Comparison of ENCODE assay signal across 13 cellular contexts in the genomic region with DNA sequence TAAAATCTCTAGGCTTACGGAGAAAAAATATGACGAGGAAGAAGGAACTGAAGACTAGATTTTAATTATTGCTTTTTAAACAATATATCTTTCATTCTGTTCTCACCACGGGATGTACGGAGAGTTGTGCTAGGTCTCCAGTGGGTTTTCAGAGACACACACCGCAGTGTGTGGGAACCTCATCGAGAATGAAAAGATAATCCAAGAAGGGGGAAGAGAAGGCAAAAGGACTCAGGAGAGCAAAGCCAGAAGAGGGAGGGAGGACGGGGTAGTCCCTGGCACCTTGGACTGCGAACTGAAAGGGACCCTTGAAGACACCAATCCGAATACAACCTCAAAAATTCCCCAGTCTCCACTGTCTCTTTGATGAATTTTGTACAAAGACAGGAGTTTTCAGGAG. TPM values are rescaled to one million over a fixed set of nuclear protein-coding genes. Genes with fewer than 3 reads are reported as not detected.
DNase-seq lines count a peak whose midpoint lies in the region; ATAC-seq and TF ChIP-seq lines count a peak whose summit lies in the region.
"Had no signal": no experiment of that assay in that cellular context is flagged by ENCODE, and none has a peak within 500 bp of the region (broad histone marks: within the 10 kb centered on the region; RNA-seq: fewer than 3 reads in every experiment).

No MANE protein-coding gene starts in this region.

- H3K27me3 ChIP-seq in Caco-2 (replicated peaks; ENCODE audit: control insufficient read depth, insufficient read depth, low read length) (no peaks in the 10 kb centered on the region; the same call in 1 of the 2 replicates), Karpas-422 (ENCODE audit: low read length) (no peaks in the 10 kb centered on the region)
- H3K27me3 ChIP-seq: SJCRH30 had no signal

- ATAC-seq in HG03378 (IDR thresholded peaks at IDR 0.05; ENCODE audit: unreplicated experiment) (no peak), GM21529 (IDR thresholded peaks at IDR 0.05; ENCODE audit: unreplicated experiment) (no peak), HG03342 (IDR thresholded peaks at IDR 0.05; ENCODE audit: unreplicated experiment) (no peak)
- ATAC-seq: psoas muscle had no signal

- DNase-seq in Caco-2 (no peak), left kidney (ENCODE audit: low read depth, low spot score) (peak; percentile 29), Karpas-422 (no peak)
- no peak for DNase-seq in activated CD4-positive, alpha-beta memory T cell treated with anti-CD3 and anti-CD28 coated beads for 36 hours
- DNase-seq: aorta; effector memory CD4-positive, alpha-beta T cell; psoas muscle; stomach had no signal

- intact Hi-C loops in Caco-2 (cut with micrococcal nuclease; ENCODE audit: unreplicated experiment) = loop anchor here (5.0 to 10.0 kb wide), 5 partner anchors 155 to 343 kb away; no protein-coding TSS in a partner anchor
- intact Hi-C loops in activated CD4-positive, alpha-beta memory T cell treated with anti-CD3 and anti-CD28 coated beads for 36 hours (cut with micrococcal nuclease) = loop anchor here (1.0 to 10.0 kb wide), 8 partner anchors 61 to 1395 kb away; partner anchors contain the start of genes HADH and MCUB

- H3K27ac Mint-ChIP-seq in Caco-2 (ENCODE audit: unreplicated experiment) = no peak overlapping the region
- no peak overlapping the region for H3K27ac Mint-ChIP-seq in activated CD4-positive, alpha-beta memory T cell treated with anti-CD3 and anti-CD28 coated beads for 36 hours

- H3K9me3 ChIP-seq in Caco-2 (no peaks in the 10 kb centered on the region), Karpas-422 (ENCODE audit: low read length) (no peaks in the 10 kb centered on the region)
- H3K9me3 ChIP-seq: psoas muscle, SJCRH30, stomach had no signal

- no TSS peak for BruUV-seq in Caco-2 (replicated peaks; lab: Mats Ljungman, UMichigan)

- H3K36me3 ChIP-seq in Caco-2 (ENCODE audit: control insufficient read depth, insufficient read depth, low read length) (no peaks in the 10 kb centered on the region), Karpas-422 (ENCODE audit: insufficient read depth, low read length) (no peaks in the 10 kb centered on the region)
- H3K36me3 ChIP-seq: stomach had no signal

- H3K4me3 ChIP-seq in Caco-2 (ENCODE audit: low read depth, low read length) (no peak overlapping the region), Karpas-422 (ENCODE audit: low read length) (no peak overlapping the region)

- TF ChIP-seq CTCF in 22Rv1 (IDR thresholded peaks at IDR 0.05) (no peak), Caco-2 (IDR thresholded peaks at IDR 0.05; ENCODE audit: insufficient read depth in 1 of 2, low read depth in 1 of 2, low read length in 1 of 2, severe bottlenecking in 1 of 2, unreplicated experiment in 1 of 2) (no peak)

- peaks cover 7% of the 10 kb centered on the region for H3K36me3 Mint-ChIP-seq in Caco-2 (ENCODE audit: insufficient read depth, unreplicated experiment)
- H3K36me3 Mint-ChIP-seq in activated CD4-positive, alpha-beta memory T cell treated with anti-CD3 and anti-CD28 coated beads for 36 hours = peaks cover 15% of the 10 kb centered on the region

- H2AFZ ChIP-seq in Karpas-422 (ENCODE audit: low read length) = no peak overlapping the region

- H3K4me1 Mint-ChIP-seq in Caco-2 (ENCODE audit: low read depth, unreplicated experiment) = peaks cover 10% of the 10 kb centered on the region
- peaks cover 37% of the 10 kb centered on the region for H3K4me1 Mint-ChIP-seq in activated CD4-positive, alpha-beta memory T cell treated with anti-CD3 and anti-CD28 coated beads for 36 hours (ENCODE audit: low read depth)

- peaks cover 16% of the 10 kb centered on the region for H3K27me3 Mint-ChIP-seq in Caco-2 (ENCODE audit: insufficient read depth, unreplicated experiment)
- peaks cover 9% of the 10 kb centered on the region for H3K27me3 Mint-ChIP-seq in activated CD4-positive, alpha-beta memory T cell treated with anti-CD3 and anti-CD28 coated beads for 36 hours

- peak overlapping the region; percentile 76 for H3K27ac ChIP-seq in 22Rv1
- H3K27ac ChIP-seq in Karpas-422 (ENCODE audit: low read length) = no peak overlapping the region
- H3K27ac ChIP-seq: psoas muscle, stomach had no signal

- CTCF ChIA-PET in Caco-2 (lab: Charles Lee) = no interaction called here
- CTCF ChIA-PET in activated CD4-positive, alpha-beta memory T cell treated with anti-CD3 and anti-CD28 coated beads for 36 hours (lab: Charles Lee) = interaction anchor here (1.1 kb wide), 1 partner anchor 145 kb away, joined by 3 read pairs; no protein-coding TSS in a partner anchor

- H3K9me3 Mint-ChIP-seq in Caco-2 (ENCODE audit: unreplicated experiment) = no peaks in the 10 kb centered on the region
- H3K9me3 Mint-ChIP-seq in activated CD4-positive, alpha-beta memory T cell treated with anti-CD3 and anti-CD28 coated beads for 36 hours = no peaks in the 10 kb centered on the region

- no peaks in the 10 kb centered on the region for H3K79me2 ChIP-seq in Karpas-422 (ENCODE audit: low read length)

- no peak overlapping the region for H3K4me2 ChIP-seq in Karpas-422 (ENCODE audit: low read depth, low read length, poor library complexity, severe bottlenecking)

- peak overlapping the region; percentile 87 for H3K4me3 Mint-ChIP-seq in Caco-2 (ENCODE audit: unreplicated experiment)
- peak overlapping the region; percentile 84 for H3K4me3 Mint-ChIP-seq in activated CD4-positive, alpha-beta memory T cell treated with anti-CD3 and anti-CD28 coated beads for 36 hours

- H4K20me1 ChIP-seq in Karpas-422 (ENCODE audit: insufficient read depth, low read depth, low read length) = no peaks in the 10 kb centered on the region

- POLR2A ChIA-PET in Caco-2 (lab: Charles Lee) = no interaction called here
- POLR2A ChIA-PET in activated CD4-positive, alpha-beta memory T cell treated with anti-CD3 and anti-CD28 coated beads for 36 hours (lab: Charles Lee) = interaction anchor here (1.4 kb wide), 1 partner anchor 451 kb away, joined by 4 read pairs; the partner anchor contains the start of gene RPL34

- peaks cover 10% of the 10 kb centered on the region for H3K4me1 ChIP-seq in Caco-2
- no peaks in the 10 kb centered on the region for H3K4me1 ChIP-seq in Karpas-422 (ENCODE audit: low read length)

- H3K9me2 ChIP-seq in Karpas-422 (replicated peaks; ENCODE audit: insufficient read depth, low read length) = no peaks in the 10 kb centered on the region

- no peak overlapping the region for H3K9ac ChIP-seq in Karpas-422 (ENCODE audit: low read length)

RNA-seq across cellular contexts. Expression of gene LEF1, which starts 0.9 kb away (rescaled TPM):
- 19.3 and 22.3 TPM in 2 replicates for total RNA-seq in Caco-2 (2022)
- 100 to 1,000 TPM; 111 to 122 TPM for total RNA-seq in activated CD4-positive, alpha-beta memory T cell treated with anti-CD3 and anti-CD28 coated beads for 36 hours
- not detected in 2 replicates for total RNA-seq in Karpas-422 (2014; rRNA removed; shearing (Covaris generic); ENCODE audit: low replicate concordance)

Comparison
In these comparisons a context has a peak if more than half of its experiments do, and no peak if none do; other contexts are left out.
1. RNA of gene LEF1, which starts 0.9 kb away (total RNA-seq): 111 to 122 TPM in activated CD4-positive, alpha-beta memory T cell treated with anti-CD3 and anti-CD28 coated beads for 36 hours and 19.3 to 22.3 TPM in Caco-2; not detected in Karpas-422; every median in the first group is over 10 times any median in the second.